ENCODE assay signal across 15 cellular contexts in the genomic region with DNA sequence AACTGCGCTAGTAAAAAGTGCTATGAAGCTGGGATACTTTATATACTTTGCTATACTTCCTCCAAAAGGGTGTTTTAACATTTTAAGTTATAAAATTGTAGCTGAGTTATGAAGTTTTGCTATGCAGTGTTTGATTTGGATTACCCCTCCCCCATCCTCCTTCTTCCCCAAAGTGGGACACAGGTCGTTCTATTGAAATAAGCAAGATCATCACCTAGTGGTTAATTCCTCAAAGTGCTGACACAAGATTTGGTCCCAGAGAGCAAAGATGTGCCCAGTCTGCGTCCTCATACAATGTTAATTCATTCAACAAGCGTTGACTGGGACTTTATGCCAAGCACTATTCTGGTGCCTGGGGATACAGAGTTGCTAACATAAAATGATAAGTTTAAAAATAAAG.
DNase-seq lines count a peak whose midpoint lies in the region; ATAC-seq, FAIRE-seq and TF ChIP-seq lines count a peak whose summit lies in the region.
"Had no signal": no experiment of that assay in that cellular context is flagged by ENCODE, and none has a peak within 500 bp of the region (broad histone marks: within the 10 kb centered on the region; RNA-seq: fewer than 3 reads in every experiment).

No MANE protein-coding gene starts in this region.

- TF ChIP-seq CTCF in Calu3 (IDR thresholded peaks at IDR 0.05; ENCODE audit: unreplicated experiment): peak; percentile 49
- TF ChIP-seq CTCF in astrocyte (IDR thresholded peaks at IDR 0.05; ENCODE audit: insufficient read depth, low read depth, low read length): peak; percentile 17
- TF ChIP-seq CTCF in heart left ventricle (IDR thresholded peaks at IDR 0.05): peak in 4 of 12 donors; percentile 7 to 23 (median 8)

- ATAC-seq in stimulated activated memory B cell treated with anti-CD40 and anti-IgM and Interleukin-4, amounts not matched to agents 10 μg/mL and 1 μg/mL and 100 μg/mL, for 72 hours: no peak
- no peak for ATAC-seq in heart left ventricle
- ATAC-seq: esophagus mucosa, lower lobe of right lung, T-cell had no signal

- BruUV-seq in Calu3 (replicated peaks; lab: Mats Ljungman, UMichigan): no TSS peak

- no peaks in the 10 kb centered on the region for H3K9me3 ChIP-seq in astrocyte (ENCODE audit: insufficient read depth, low read depth, low read length)
- no peaks in the 10 kb centered on the region for H3K9me3 ChIP-seq in mesenchymal stem cell (ENCODE audit: control insufficient read depth, low read length)
- H3K9me3 ChIP-seq in heart left ventricle: peaks cover 0 to 6% (median 0%) of the 10 kb centered on the region in 12 donors
- H3K9me3 ChIP-seq: lower lobe of right lung had no signal

- no peaks in the 10 kb centered on the region for H3K4me1 ChIP-seq in astrocyte (ENCODE audit: insufficient read depth, low read length)
- no peaks in the 10 kb centered on the region for H3K4me1 ChIP-seq in mesenchymal stem cell (ENCODE audit: control insufficient read depth, insufficient read depth, low read depth, low read length)
- H3K4me1 ChIP-seq in heart left ventricle: peaks cover 0 to 5% (median 0%) of the 10 kb centered on the region in 12 donors
- H3K4me1 ChIP-seq: lower lobe of right lung had no signal

- no peak overlapping the region for H2BK120ac ChIP-seq in mesenchymal stem cell (ENCODE audit: low read depth, low read length)

- H3K4me3 Mint-ChIP-seq in Calu3 (ENCODE audit: low read depth, unreplicated experiment) (no peak overlapping the region), astrocyte (ENCODE audit: unreplicated experiment) (no peak overlapping the region)
- no peak overlapping the region for H3K4me3 Mint-ChIP-seq in activated CD4-positive, alpha-beta T cell treated with anti-CD3 and anti-CD28 coated beads, Interleukin-2, amount 10 ng/mL, durations not matched to agents 24 days and 14 days
- H3K4me3 Mint-ChIP-seq in stimulated activated memory B cell treated with anti-CD40 and anti-IgM and Interleukin-4, amounts not matched to agents 10 μg/mL and 1 μg/mL and 100 μg/mL, for 72 hours: no peak overlapping the region
- H3K4me3 Mint-ChIP-seq: T-cell had no signal

- H3K27me3 ChIP-seq in astrocyte (ENCODE audit: insufficient read depth, low read length) (no peaks in the 10 kb centered on the region), mesenchymal stem cell (ENCODE audit: control insufficient read depth in 1 of 2, insufficient read depth in 1 of 2, low read length in 2 of 2) (no peaks in the 10 kb centered on the region), heart left ventricle (peaks cover 0 to 6% (median 0%) of the 10 kb centered on the region in 9 donors)

- intact Hi-C loops in Calu3 (cut with micrococcal nuclease; ENCODE audit: unreplicated experiment) (loop anchor here (1.0 to 10.0 kb wide), 3 partner anchors 85 to 266 kb away; no protein-coding TSS in a partner anchor), heart left ventricle (cut with DNase I) (no loop called here)
- intact Hi-C loops in activated CD4-positive, alpha-beta T cell treated with anti-CD3 and anti-CD28 coated beads, Interleukin-2, amount 10 ng/mL, durations not matched to agents 24 days and 14 days (cut with micrococcal nuclease): no loop called here

- H3K9me3 Mint-ChIP-seq in Calu3 (ENCODE audit: low read depth, unreplicated experiment): no peaks in the 10 kb centered on the region
- no peaks in the 10 kb centered on the region for H3K9me3 Mint-ChIP-seq in astrocyte (ENCODE audit: unreplicated experiment)
- H3K9me3 Mint-ChIP-seq in activated CD4-positive, alpha-beta T cell treated with anti-CD3 and anti-CD28 coated beads, Interleukin-2, amount 10 ng/mL, durations not matched to agents 24 days and 14 days: peaks cover 3% of the 10 kb centered on the region
- peaks cover 7% of the 10 kb centered on the region for H3K9me3 Mint-ChIP-seq in stimulated activated memory B cell treated with anti-CD40 and anti-IgM and Interleukin-4, amounts not matched to agents 10 μg/mL and 1 μg/mL and 100 μg/mL, for 72 hours
- H3K9me3 Mint-ChIP-seq: T-cell had no signal

- H2BK15ac ChIP-seq in mesenchymal stem cell (ENCODE audit: low read depth, poor library complexity, severe bottlenecking): no peak overlapping the region

- no peak overlapping the region for H3K27ac Mint-ChIP-seq in Calu3 (ENCODE audit: unreplicated experiment)
- no peak overlapping the region for H3K27ac Mint-ChIP-seq in astrocyte (ENCODE audit: unreplicated experiment)
- no peak overlapping the region for H3K27ac Mint-ChIP-seq in activated CD4-positive, alpha-beta T cell treated with anti-CD3 and anti-CD28 coated beads, Interleukin-2, amount 10 ng/mL, durations not matched to agents 24 days and 14 days
- no peak overlapping the region for H3K27ac Mint-ChIP-seq in stimulated activated memory B cell treated with anti-CD40 and anti-IgM and Interleukin-4, amounts not matched to agents 10 μg/mL and 1 μg/mL and 100 μg/mL, for 72 hours
- H3K27ac Mint-ChIP-seq: T-cell had no signal

- H3K27me3 Mint-ChIP-seq in Calu3 (ENCODE audit: unreplicated experiment): peaks cover 36% of the 10 kb centered on the region
- H3K27me3 Mint-ChIP-seq in astrocyte (ENCODE audit: low read depth, unreplicated experiment): no peaks in the 10 kb centered on the region
- H3K27me3 Mint-ChIP-seq in activated CD4-positive, alpha-beta T cell treated with anti-CD3 and anti-CD28 coated beads, Interleukin-2, amount 10 ng/mL, durations not matched to agents 24 days and 14 days: peaks cover 15% of the 10 kb centered on the region
- peaks cover 4% of the 10 kb centered on the region for H3K27me3 Mint-ChIP-seq in stimulated activated memory B cell treated with anti-CD40 and anti-IgM and Interleukin-4, amounts not matched to agents 10 μg/mL and 1 μg/mL and 100 μg/mL, for 72 hours
- H3K27me3 Mint-ChIP-seq: T-cell had no signal

- no peaks in the 10 kb centered on the region for H3K4me1 Mint-ChIP-seq in Calu3 (ENCODE audit: low read depth, unreplicated experiment)
- H3K4me1 Mint-ChIP-seq in astrocyte (ENCODE audit: low read depth, unreplicated experiment): no peaks in the 10 kb centered on the region
- no peaks in the 10 kb centered on the region for H3K4me1 Mint-ChIP-seq in activated CD4-positive, alpha-beta T cell treated with anti-CD3 and anti-CD28 coated beads, Interleukin-2, amount 10 ng/mL, durations not matched to agents 24 days and 14 days
- H3K4me1 Mint-ChIP-seq in stimulated activated memory B cell treated with anti-CD40 and anti-IgM and Interleukin-4, amounts not matched to agents 10 μg/mL and 1 μg/mL and 100 μg/mL, for 72 hours: no peaks in the 10 kb centered on the region
- H3K4me1 Mint-ChIP-seq: T-cell had no signal

- TF ChIP-seq POLR2A in heart left ventricle (IDR thresholded peaks at IDR 0.05): no peak

- CTCF ChIA-PET in Calu3 (lab: Charles Lee): no interaction called here

- H3K14ac ChIP-seq in mesenchymal stem cell (ENCODE audit: low read length in 2 of 2): no peak overlapping the region

- H3K79me2 ChIP-seq in astrocyte (ENCODE audit: insufficient read depth, low read length): no peaks in the 10 kb centered on the region

- WGBS in mesenchymal stem cell: 58% methylated on average over 3 of the region's 4 CpGs
- 57 to 66% (median 63%) methylated on average over 4 of the region's 4 CpGs for WGBS in heart left ventricle, 4 donors

- H3K27ac ChIP-seq in astrocyte (ENCODE audit: low read depth, low read length): no peak overlapping the region
- H3K27ac ChIP-seq in mesenchymal stem cell (ENCODE audit: low read length, poor library complexity, severe bottlenecking): no peak overlapping the region
- no peak overlapping the region for H3K27ac ChIP-seq in heart left ventricle
- H3K27ac ChIP-seq: lower lobe of right lung had no signal

- H4K20me1 ChIP-seq in astrocyte (ENCODE audit: insufficient read depth, low read length): no peaks in the 10 kb centered on the region

- H3K23ac ChIP-seq in mesenchymal stem cell (ENCODE audit: low read length in 2 of 2): no peak overlapping the region

- H3K9ac ChIP-seq in astrocyte (ENCODE audit: low read length) (no peak overlapping the region), mesenchymal stem cell (ENCODE audit: low read length) (no peak overlapping the region)

- H3K36me3 Mint-ChIP-seq in Calu3 (ENCODE audit: insufficient read depth, unreplicated experiment) (no peaks in the 10 kb centered on the region), astrocyte (ENCODE audit: low read depth, unreplicated experiment) (no peaks in the 10 kb centered on the region)
- H3K36me3 Mint-ChIP-seq in activated CD4-positive, alpha-beta T cell treated with anti-CD3 and anti-CD28 coated beads, Interleukin-2, amount 10 ng/mL, durations not matched to agents 24 days and 14 days (ENCODE audit: low read depth): no peaks in the 10 kb centered on the region
- no peaks in the 10 kb centered on the region for H3K36me3 Mint-ChIP-seq in stimulated activated memory B cell treated with anti-CD40 and anti-IgM and Interleukin-4, amounts not matched to agents 10 μg/mL and 1 μg/mL and 100 μg/mL, for 72 hours
- H3K36me3 Mint-ChIP-seq: T-cell had no signal

- H2BK5ac ChIP-seq in mesenchymal stem cell (ENCODE audit: low read depth, low read length, poor library complexity, severe bottlenecking): no peak overlapping the region

- DNase-seq in Calu3 (no peak), astrocyte (ENCODE audit: low read depth) (no peak), mesenchymal stem cell (peak; percentile 6), COLO668 (lab: John Stamatoyannopoulos, UW; ENCODE audit: unreplicated experiment) (no peak), heart left ventricle (no peak)
- no peak for DNase-seq in activated CD4-positive, alpha-beta T cell treated with anti-CD3 and anti-CD28 coated beads, Interleukin-2, amount 10 ng/mL, durations not matched to agents 24 days and 14 days
- DNase-seq: aorta, lower lobe of right lung, NCI-H446 treated with DMSO at 0.1 percent for 48 hours, retina, T-cell had no signal

- H2BK12ac ChIP-seq in mesenchymal stem cell (ENCODE audit: low read length in 2 of 2): no peak overlapping the region

- peak; percentile 64 for TF ChIP-seq RAD21 in Ishikawa (IDR thresholded peaks at IDR 0.05; ENCODE audit: low read depth)

- no peak overlapping the region for H4K91ac ChIP-seq in mesenchymal stem cell (ENCODE audit: low read length)

- H2AK5ac ChIP-seq in mesenchymal stem cell (ENCODE audit: low read length, severe bottlenecking): no peak overlapping the region

- H2AFZ ChIP-seq in astrocyte (ENCODE audit: low read depth, low read length) (no peak overlapping the region), mesenchymal stem cell (ENCODE audit: low read depth, low read length) (no peak overlapping the region)

- no peak overlapping the region for H3K18ac ChIP-seq in mesenchymal stem cell (ENCODE audit: low read depth in 1 of 2, low read length in 2 of 2)

- H3K79me1 ChIP-seq in mesenchymal stem cell (replicated peaks; ENCODE audit: low read length, poor library complexity, severe bottlenecking): no peaks in the 10 kb centered on the region

- H3K4me2 ChIP-seq in astrocyte (ENCODE audit: low read length) (no peak overlapping the region), mesenchymal stem cell (ENCODE audit: low read length, poor library complexity, severe bottlenecking) (no peak overlapping the region)

- H3K36me3 ChIP-seq in astrocyte (ENCODE audit: insufficient read depth, low read length): no peaks in the 10 kb centered on the region
- H3K36me3 ChIP-seq in mesenchymal stem cell (ENCODE audit: control insufficient read depth in 1 of 2, insufficient read depth in 2 of 2, low read depth in 1 of 2, low read length in 2 of 2): no peaks in the 10 kb centered on the region
- no peaks in the 10 kb centered on the region for H3K36me3 ChIP-seq in heart left ventricle
- H3K36me3 ChIP-seq: lower lobe of right lung had no signal

- no peak overlapping the region for H4K8ac ChIP-seq in mesenchymal stem cell (ENCODE audit: low read length)

- H3K4ac ChIP-seq in mesenchymal stem cell (ENCODE audit: low read depth in 1 of 2, low read length in 2 of 2): no peak overlapping the region

- H3K4me3 ChIP-seq in astrocyte (ENCODE audit: insufficient read depth, low read depth, low read length) (no peak overlapping the region), mesenchymal stem cell (ENCODE audit: insufficient read depth in 1 of 2, low read depth in 1 of 2, low read length in 2 of 2) (no peak overlapping the region), heart left ventricle (no peak overlapping the region)
- H3K4me3 ChIP-seq: lower lobe of right lung had no signal

- no peak for FAIRE-seq in astrocyte (lab: Jason Lieb, UNC)
- FAIRE-seq: GM19239 had no signal

- no peak for TF ChIP-seq EP300 in Ishikawa (IDR thresholded peaks at IDR 0.05; ENCODE audit: borderline replicate concordance)
